ENCODE assay signal across 9 cellular contexts in genomic region chr10:128211064-128211504, GRCh38.
DNase-seq lines count a peak whose midpoint lies in the region; ATAC-seq and TF ChIP-seq lines count a peak whose summit lies in the region.
"Had no signal": no experiment of that assay in that cellular context is flagged by ENCODE, and none has a peak within 500 bp of the region (broad histone marks: within the 10 kb centered on the region; RNA-seq: fewer than 3 reads in every experiment).

No MANE protein-coding gene starts in this region.

- no peak overlapping the region for H3K27ac ChIP-seq in A673 (ENCODE audit: low read depth, low read length, poor library complexity, severe bottlenecking)
- H3K27ac ChIP-seq in GM23338 (ENCODE audit: low read depth): no peak overlapping the region

- 0 out of 2 replicates have a peak, but pooled peaks cover 4% of the 10 kb centered on the region for H3F3A ChIP-seq in GM23338 (replicated peaks; ENCODE audit: low read depth)

- peak overlapping the region; percentile 67; the same call in 2 of the 3 replicates for H3K4me3 Mint-ChIP-seq in GM23338
- peak overlapping the region; percentile 28 for H3K4me3 Mint-ChIP-seq in dendritic cell treated with granulocyte-macrophage colony-stimulating factor and Interleukin-4, amounts not matched to agents 40 ng/mL and 50 ng/mL, for 4 days
- H3K4me3 Mint-ChIP-seq in naive thymus-derived CD8-positive, alpha-beta T cell: peak overlapping the region; percentile 76 to 92 (median 84)

- BruUV-seq in A673 (replicated peaks; lab: Mats Ljungman, UMichigan): no TSS peak

- H3K9me3 Mint-ChIP-seq in GM23338: no peaks in the 10 kb centered on the region
- H3K9me3 Mint-ChIP-seq in dendritic cell treated with granulocyte-macrophage colony-stimulating factor and Interleukin-4, amounts not matched to agents 40 ng/mL and 50 ng/mL, for 4 days: no peaks in the 10 kb centered on the region
- H3K9me3 Mint-ChIP-seq in naive thymus-derived CD8-positive, alpha-beta T cell: no peaks in the 10 kb centered on the region

- no peaks in the 10 kb centered on the region for H3K27me3 ChIP-seq in A673 (replicated peaks; ENCODE audit: insufficient read depth, low read depth, low read length, poor library complexity)
- H3K27me3 ChIP-seq in GM23338 (ENCODE audit: insufficient read depth): peaks cover 7% of the 10 kb centered on the region; the same call in 1 of the 2 replicates

- POLR2A ChIA-PET in A673 (lab: Charles Lee; ENCODE audit: low non-redundant PET): no interaction called here
- POLR2A ChIA-PET in naive thymus-derived CD8-positive, alpha-beta T cell (lab: Charles Lee): interaction anchor here (0.7 to 1.9 kb wide), 3 partner anchors 24 to 1914 kb away, joined by 3 to 7 read pairs (median 6); no protein-coding TSS in a partner anchor

- no peaks in the 10 kb centered on the region for H3K9me3 ChIP-seq in A673 (ENCODE audit: low read depth, low read length, poor library complexity, severe bottlenecking)

- H3K4me3 ChIP-seq in A673 (ENCODE audit: low read depth, low read length, poor library complexity, severe bottlenecking) (peak overlapping the region; percentile 58), GM23338 (peak overlapping the region; percentile 69)

- no peak for TF ChIP-seq CTCF in A673 (conservative IDR thresholded peaks at IDR 0.05; ENCODE audit: low read depth, low read length)
- TF ChIP-seq CTCF in GM23338 (conservative IDR thresholded peaks at IDR 0.05; ENCODE audit: low read depth in 2 of 2): no peak

- no peaks in the 10 kb centered on the region for H3K36me3 Mint-ChIP-seq in GM23338 (ENCODE audit: low read depth)
- no peaks in the 10 kb centered on the region for H3K36me3 Mint-ChIP-seq in dendritic cell treated with granulocyte-macrophage colony-stimulating factor and Interleukin-4, amounts not matched to agents 40 ng/mL and 50 ng/mL, for 4 days (ENCODE audit: low read depth)
- no peaks in the 10 kb centered on the region for H3K36me3 Mint-ChIP-seq in naive thymus-derived CD8-positive, alpha-beta T cell
- H3K36me3 Mint-ChIP-seq: IgD-negative memory B cell had no signal

- no peaks in the 10 kb centered on the region for H3K4me1 ChIP-seq in A673 (ENCODE audit: insufficient read depth, low read length, poor library complexity, severe bottlenecking)
- H3K4me1 ChIP-seq in GM23338 (ENCODE audit: insufficient read depth): peaks cover 11% of the 10 kb centered on the region; the same call in 1 of the 2 replicates

- no peaks in the 10 kb centered on the region for H4K20me1 ChIP-seq in GM23338 (replicated peaks; ENCODE audit: insufficient read depth)

- CTCF ChIA-PET in A673 (lab: Charles Lee): no interaction called here

- no peaks in the 10 kb centered on the region for H3K36me3 ChIP-seq in A673 (ENCODE audit: insufficient read depth, low read length, poor library complexity, severe bottlenecking)
- no peaks in the 10 kb centered on the region for H3K36me3 ChIP-seq in GM23338 (ENCODE audit: insufficient read depth)

- H3K27me3 Mint-ChIP-seq in GM23338 (ENCODE audit: insufficient read depth, low read depth, poor library complexity): peaks cover 16% of the 10 kb centered on the region
- H3K27me3 Mint-ChIP-seq in dendritic cell treated with granulocyte-macrophage colony-stimulating factor and Interleukin-4, amounts not matched to agents 40 ng/mL and 50 ng/mL, for 4 days: peaks cover 29% of the 10 kb centered on the region
- no peaks in the 10 kb centered on the region for H3K27me3 Mint-ChIP-seq in naive thymus-derived CD8-positive, alpha-beta T cell

- no peaks in the 10 kb centered on the region for H3K79me2 ChIP-seq in GM23338 (replicated peaks; ENCODE audit: insufficient read depth)

- ATAC-seq in GM23338 (peak; percentile 42), GM19035 (IDR thresholded peaks at IDR 0.05; ENCODE audit: unreplicated experiment) (no peak), HG03175 (IDR thresholded peaks at IDR 0.05; ENCODE audit: unreplicated experiment) (no peak)
- no peak for ATAC-seq in naive thymus-derived CD8-positive, alpha-beta T cell

- H3K9me2 ChIP-seq in GM23338 (ENCODE audit: insufficient read depth): no peaks in the 10 kb centered on the region

- H3K27ac Mint-ChIP-seq in GM23338: no peak overlapping the region
- peak overlapping the region; percentile 50 for H3K27ac Mint-ChIP-seq in dendritic cell treated with granulocyte-macrophage colony-stimulating factor and Interleukin-4, amounts not matched to agents 40 ng/mL and 50 ng/mL, for 4 days
- H3K27ac Mint-ChIP-seq in naive thymus-derived CD8-positive, alpha-beta T cell: peak overlapping the region in 5 of 10 donors; percentile 27 to 91 (median 82)

- H3K4me1 Mint-ChIP-seq in GM23338: peaks cover 30% of the 10 kb centered on the region
- peaks cover 9% of the 10 kb centered on the region for H3K4me1 Mint-ChIP-seq in dendritic cell treated with granulocyte-macrophage colony-stimulating factor and Interleukin-4, amounts not matched to agents 40 ng/mL and 50 ng/mL, for 4 days (ENCODE audit: low read depth)
- H3K4me1 Mint-ChIP-seq in naive thymus-derived CD8-positive, alpha-beta T cell: peaks cover 12 to 22% (median 15%) of the 10 kb centered on the region in 4 donors

- no peak for DNase-seq in A673 (ENCODE audit: low spot score)
- peak; percentile 33 for DNase-seq in GM23338 (ENCODE audit: low spot score)
- DNase-seq in naive thymus-derived CD8-positive, alpha-beta T cell: peak in 3 of 10 donors; percentile 12 to 24 (median 20)
- no peak for DNase-seq in SIG-M5 treated with dmso at 0.1 percent for 504 hours (lab: John Stamatoyannopoulos, UW; ENCODE audit: unreplicated experiment)
- no peak for DNase-seq in DMS53 treated with DMSO at 0.1 percent for 48 hours (lab: John Stamatoyannopoulos, UW; ENCODE audit: unreplicated experiment)

- peak overlapping the region; percentile 81 for H2AFZ ChIP-seq in GM23338

- peak overlapping the region; percentile 78 for H3K4me2 ChIP-seq in GM23338

- intact Hi-C loops in A673 (cut with micrococcal nuclease; ENCODE audit: unreplicated experiment): loop anchor here (5.0 kb wide), 1 partner anchor 1761 kb away; no protein-coding TSS in a partner anchor
- intact Hi-C loops in dendritic cell treated with granulocyte-macrophage colony-stimulating factor and Interleukin-4, amounts not matched to agents 40 ng/mL and 50 ng/mL, for 4 days (cut with micrococcal nuclease): no loop called here

TF ChIP-seq in GM23338, 12 proteins besides CTCF, POLR2A, EP300 and RAD21 (continues in another document):
- no peak for TF ChIP-seq JUNB (IDR thresholded peaks at IDR 0.05; ENCODE audit: unreplicated experiment)
- no peak for TF ChIP-seq EZH2 (IDR thresholded peaks at IDR 0.05; ENCODE audit: low read depth, unreplicated experiment)
- TF ChIP-seq ZNF462 (CRISPR knock-in tag; IDR thresholded peaks at IDR 0.05): no peak
- TF ChIP-seq ZNF114 (CRISPR knock-in tag; IDR thresholded peaks at IDR 0.05): no peak

Comparison
In these comparisons a context has a peak if more than half of its experiments do, and no peak if none do; other contexts are left out.
1. H3K4me3 Mint-ChIP-seq: peak in every context shown above with its lines; median percentile 84 in naive thymus-derived CD8-positive, alpha-beta T cell; 67 in GM23338; 28 in dendritic cell treated with granulocyte-macrophage colony-stimulating factor and Interleukin-4, amounts not matched to agents 40 ng/mL and 50 ng/mL, for 4 days.